ENCODE assay signal across 11 cellular contexts in genomic region chrX:106177106-106177981, GRCh38. TPM values are rescaled to one million over a fixed set of nuclear protein-coding genes. Genes with fewer than 3 reads are reported as not detected.
A peak's percentile ranks its signal among the peaks of the same experiment; 100 is the strongest.
DNase-seq lines count a peak whose midpoint lies in the region; ATAC-seq and TF ChIP-seq lines count a peak whose summit lies in the region.
"Had no signal": no experiment of that assay in that cellular context is flagged by ENCODE, and none has a peak within 500 bp of the region (broad histone marks: within the 10 kb centered on the region; RNA-seq: fewer than 3 reads in every experiment).

No MANE protein-coding gene starts in this region.

- no peak for TF ChIP-seq RAD21 in neural cell (conservative IDR thresholded peaks at IDR 0.05)

- DNase-seq in ACHN: peak; percentile 0
- DNase-seq in PC-9: no peak
- peak; percentile 30 for DNase-seq in glomerular visceral epithelial cell (ENCODE audit: extremely low spot score)
- no peak for DNase-seq in AG20443 (ENCODE audit: low spot score)
- DNase-seq in posterior vena cava (ENCODE audit: low spot score): no peak
- no peak for DNase-seq in stimulated activated CD4-positive, alpha-beta T cell treated with anti-CD3 and anti-CD28 coated beads, Interleukin-1b, Interleukin-23, amount 100 ng/mL, for 48 hours
- DNase-seq: activated CD4-positive, alpha-beta T cell treated with anti-CD3 and anti-CD28 coated beads, Interleukin-2, amount 50 U/mL, for 1 hour had no signal

- in situ Hi-C loops in ACHN (cut with HindIII; ENCODE audit: low pct_ligation_motif_present, low pct_unique_long_range_greater_than_20kb, low sequenced_read_pairs): no loop called here

- no peaks in the 10 kb centered on the region for H3K79me2 ChIP-seq in PC-9 (ENCODE audit: low read depth)
- no peaks in the 10 kb centered on the region for H3K79me2 ChIP-seq in neural cell (replicated peaks; ENCODE audit: insufficient read depth, low read length)

- H3K4me2 ChIP-seq in PC-9 (peak overlapping the region; percentile 27), neural cell (ENCODE audit: low read length) (peak overlapping the region; percentile 65)
- H3K4me2 ChIP-seq: BLaER1 treated with 17β-estradiol and CSF1 and Interleukin-3, amounts not matched to agents 10 nM and 100 nM had no signal

- H3K9ac ChIP-seq in neural cell (ENCODE audit: low read length): peak overlapping the region; percentile 56
- H3K9ac ChIP-seq: BLaER1 treated with 17β-estradiol and CSF1 and Interleukin-3, amounts not matched to agents 10 nM and 100 nM had no signal

- H3F3A ChIP-seq in PC-9 (ENCODE audit: insufficient read depth, low read depth): no peaks in the 10 kb centered on the region
- H3F3A ChIP-seq in neural cell (ENCODE audit: insufficient read depth, low read length, poor library complexity, severe bottlenecking): no peaks in the 10 kb centered on the region

- no peak for TF ChIP-seq CTCF in PC-9 (conservative IDR thresholded peaks at IDR 0.05)
- TF ChIP-seq CTCF in neural cell (IDR thresholded peaks at IDR 0.05; ENCODE audit: poor library complexity, severe bottlenecking): no peak

- H3K27ac ChIP-seq in PC-9 (no peak overlapping the region), neural cell (ENCODE audit: low read length) (peak overlapping the region; percentile 60)
- H3K27ac ChIP-seq: BLaER1 treated with 17β-estradiol and CSF1 and Interleukin-3, amounts not matched to agents 10 nM and 100 nM had no signal

- H3K4me3 ChIP-seq in PC-9 (no peak overlapping the region), neural cell (ENCODE audit: low read length) (peak overlapping the region; percentile 61)
- H3K4me3 ChIP-seq: BLaER1 treated with 17β-estradiol and CSF1 and Interleukin-3, amounts not matched to agents 10 nM and 100 nM had no signal

- no peaks in the 10 kb centered on the region for H3K36me3 ChIP-seq in PC-9 (ENCODE audit: low read depth)
- no peaks in the 10 kb centered on the region for H3K36me3 ChIP-seq in neural cell (ENCODE audit: insufficient read depth, low read length)
- H3K36me3 ChIP-seq: BLaER1 treated with 17β-estradiol and CSF1 and Interleukin-3, amounts not matched to agents 10 nM and 100 nM had no signal

- no peaks in the 10 kb centered on the region for H3K9me3 ChIP-seq in PC-9 (ENCODE audit: insufficient read depth, low read depth)
- no peaks in the 10 kb centered on the region for H3K9me3 ChIP-seq in neural cell (ENCODE audit: low read length)

- BruUV-seq in PC-9 (replicated peaks; lab: Mats Ljungman, UMichigan): no TSS peak

- H3K4me1 ChIP-seq in PC-9 (replicated peaks; ENCODE audit: insufficient read depth): no peaks in the 10 kb centered on the region
- H3K4me1 ChIP-seq: BLaER1 treated with 17β-estradiol and CSF1 and Interleukin-3, amounts not matched to agents 10 nM and 100 nM had no signal

- no peak for ATAC-seq in HG02759 (IDR thresholded peaks at IDR 0.05; ENCODE audit: unreplicated experiment)
- ATAC-seq: natural killer cell treated with Interleukin-12 subunit alpha and Interleukin-12 subunit beta and Interleukin-15 and Interleukin-18, amount 100 ng/mL, for 72 hours had no signal

- intact Hi-C loops in PC-9 (cut with micrococcal nuclease; ENCODE audit: unreplicated experiment): no loop called here
- intact Hi-C loops in posterior vena cava (cut with DNase I): no loop called here

- H4K20me1 ChIP-seq in PC-9 (ENCODE audit: insufficient read depth): no peaks in the 10 kb centered on the region
- no peaks in the 10 kb centered on the region for H4K20me1 ChIP-seq in neural cell (ENCODE audit: insufficient read depth)
- H4K20me1 ChIP-seq: BLaER1 treated with 17β-estradiol and CSF1 and Interleukin-3, amounts not matched to agents 10 nM and 100 nM had no signal

- POLR2A ChIA-PET in PC-9 (lab: Charles Lee; ENCODE audit: unreplicated experiment): no interaction called here

- H2AFZ ChIP-seq in PC-9: peak overlapping the region; percentile 46; the same call in 1 of the 2 replicates
- peak overlapping the region; percentile 21 for H2AFZ ChIP-seq in neural cell (ENCODE audit: low read depth, low read length)

- H3K27me3 ChIP-seq in PC-9 (ENCODE audit: insufficient read depth, low read depth) (no peaks in the 10 kb centered on the region), neural cell (ENCODE audit: insufficient read depth, low read depth, low read length) (no peaks in the 10 kb centered on the region)

- H3K9me2 ChIP-seq in PC-9 (ENCODE audit: insufficient read depth) (no peaks in the 10 kb centered on the region), neural cell (ENCODE audit: insufficient read depth, low read length) (no peaks in the 10 kb centered on the region)

- TF ChIP-seq EP300 in neural cell (conservative IDR thresholded peaks at IDR 0.05; ENCODE audit: poor library complexity, severe bottlenecking): no peak

- CTCF ChIA-PET in PC-9 (lab: Charles Lee): no interaction called here

TF ChIP-seq in neural cell, 6 proteins besides CTCF, POLR2A, EP300 and RAD21:
- TF ChIP-seq POLR2AphosphoS5 (IDR thresholded peaks at IDR 0.05) (peak; percentile 31), REST (IDR thresholded peaks at IDR 0.05; ENCODE audit: borderline replicate concordance) (peak; percentile 91), SMC3 (conservative IDR thresholded peaks at IDR 0.05; ENCODE audit: poor library complexity) (no peak), MXI1 (conservative IDR thresholded peaks at IDR 0.05; ENCODE audit: poor library complexity, severe bottlenecking) (no peak), EZH2 (IDR thresholded peaks at IDR 0.05; ENCODE audit: borderline replicate concordance, insufficient read depth, low read length, poor library complexity, severe bottlenecking) (no peak), TAF1 (IDR thresholded peaks at IDR 0.05; ENCODE audit: low read depth) (peak; percentile 99)

RNA-seq across cellular contexts. Expression of gene PWWP3B, which starts 9.2 kb away (rescaled TPM):
- not detected in 2 replicates for total RNA-seq in PC-9 (2021)
- 7.5 TPM in 2 replicates for polyA plus RNA-seq in neural cell
- 14.8 and 15.3 TPM in 2 replicates for polyA minus RNA-seq in neural cell
- total RNA-seq in posterior vena cava: under 1 TPM; 0.38 to 0.93 TPM
- total RNA-seq: natural killer cell treated with Interleukin-12 subunit alpha and Interleukin-12 subunit beta and Interleukin-15 and Interleukin-18, amount 100 ng/mL, for 72 hours had no signal

Comparison
In these comparisons a context has a peak if more than half of its experiments do, and no peak if none do; other contexts are left out.
1. DNase-seq: peak in ACHN (single experiment) and glomerular visceral epithelial cell (single experiment); none in PC-9 (0 of 2), AG20443 (single experiment), posterior vena cava (single experiment) and stimulated activated CD4-positive, alpha-beta T cell treated with anti-CD3 and anti-CD28 coated beads, Interleukin-1b, Interleukin-23, amount 100 ng/mL, for 48 hours (single experiment).